ENCODE assay signal across 13 cellular contexts in genomic region chr1:1862905-1863547, GRCh38. TPM values are rescaled to one million over a fixed set of nuclear protein-coding genes. Genes with fewer than 3 reads are reported as not detected.
DNase-seq lines count a peak whose midpoint lies in the region; FAIRE-seq and TF ChIP-seq lines count a peak whose summit lies in the region.
"Had no signal": no experiment of that assay in that cellular context is flagged by ENCODE, and none has a peak within 500 bp of the region (broad histone marks: within the 10 kb centered on the region; RNA-seq: fewer than 3 reads in every experiment).

No MANE protein-coding gene starts in this region.

- no peaks in the 10 kb centered on the region for H3K9me3 Mint-ChIP-seq in activated naive CD4-positive, alpha-beta T cell treated with anti-CD3 and anti-CD28 coated beads, Interleukin-2, amount 10 ng/mL, durations not matched to agents 7 days and 5 days
- H3K9me3 Mint-ChIP-seq in stimulated activated naive CD8-positive, alpha-beta T cell treated with anti-CD3 and anti-CD28 coated beads, Interleukin-15, Interleukin-2, amounts not matched to agents 100 ng/mL and 50 ng/mL, for 24 hours = no peaks in the 10 kb centered on the region

- no peak for TF ChIP-seq EP300 in transverse colon (IDR thresholded peaks at IDR 0.05; ENCODE audit: low read depth)

- H3K27ac ChIP-seq in SU-DHL-6 (ENCODE audit: low read depth, low read length) (peak overlapping the region; percentile 64), keratinocyte (ENCODE audit: control insufficient read depth, insufficient read depth, low read length) (no peak overlapping the region), substantia nigra (ENCODE audit: low read depth, low read length, poor library complexity, severe bottlenecking) (no peak overlapping the region), transverse colon (no peak overlapping the region)

- peaks cover 39% of the 10 kb centered on the region for H3K4me1 Mint-ChIP-seq in activated naive CD4-positive, alpha-beta T cell treated with anti-CD3 and anti-CD28 coated beads, Interleukin-2, amount 10 ng/mL, durations not matched to agents 7 days and 5 days
- peaks cover 74% of the 10 kb centered on the region for H3K4me1 Mint-ChIP-seq in stimulated activated naive CD8-positive, alpha-beta T cell treated with anti-CD3 and anti-CD28 coated beads, Interleukin-15, Interleukin-2, amounts not matched to agents 100 ng/mL and 50 ng/mL, for 24 hours (ENCODE audit: low read depth)

- dilution Hi-C loops in keratinocyte (cut with MboI; ENCODE audit: extremely low pct_ligation_motif_present, low sequenced_read_pairs) = no loop called here

- H3K9ac ChIP-seq in SU-DHL-6 (ENCODE audit: low read length) (peak overlapping the region; percentile 7; the same call in 1 of the 2 replicates), keratinocyte (ENCODE audit: control insufficient read depth, extremely low read depth, insufficient read depth, low read length) (no peak overlapping the region)

- H3K4me3 ChIP-seq in SU-DHL-6 (ENCODE audit: insufficient read depth, low read length, poor library complexity, severe bottlenecking) (no peak overlapping the region), keratinocyte (ENCODE audit: control insufficient read depth in 2 of 3, extremely low read depth in 1 of 3, insufficient read depth in 2 of 3, low read depth in 1 of 3, low read length in 3 of 3) (no peak overlapping the region), transverse colon (no peak overlapping the region)

- H3K27me3 Mint-ChIP-seq in activated naive CD4-positive, alpha-beta T cell treated with anti-CD3 and anti-CD28 coated beads, Interleukin-2, amount 10 ng/mL, durations not matched to agents 7 days and 5 days = no peaks in the 10 kb centered on the region
- H3K27me3 Mint-ChIP-seq in stimulated activated naive CD8-positive, alpha-beta T cell treated with anti-CD3 and anti-CD28 coated beads, Interleukin-15, Interleukin-2, amounts not matched to agents 100 ng/mL and 50 ng/mL, for 24 hours = no peaks in the 10 kb centered on the region

- peaks cover 3% of the 10 kb centered on the region for H3K9me1 ChIP-seq in keratinocyte (ENCODE audit: control insufficient read depth, extremely low read depth, insufficient read depth, low read length)

- H3K79me2 ChIP-seq in SU-DHL-6 (ENCODE audit: insufficient read depth, low read length) (peaks cover 100% of the 10 kb centered on the region), keratinocyte (ENCODE audit: control insufficient read depth, insufficient read depth, low read length) (peaks cover 99% of the 10 kb centered on the region)

- in situ Hi-C loops in transverse colon (cut with MboI; ENCODE audit: low pct_ligation_motif_present in 1 of 4, low pct_unique_long_range_greater_than_20kb in 1 of 4, low sequenced_read_pairs in 3 of 4) = no loop called here

- no peaks in the 10 kb centered on the region for H3K36me3 ChIP-seq in SU-DHL-6 (ENCODE audit: low read length)
- peaks cover 1 to 9% of the 10 kb centered on the region in 2 experiments for H3K36me3 ChIP-seq in keratinocyte (ENCODE audit: control insufficient read depth in 2 of 2, extremely low read depth in 1 of 2, insufficient read depth in 2 of 2, low read length in 2 of 2)
- no peaks in the 10 kb centered on the region for H3K36me3 ChIP-seq in transverse colon

- TF ChIP-seq CTCF in SU-DHL-6 (IDR thresholded peaks at IDR 0.05; ENCODE audit: insufficient read depth, low read length, poor library complexity, severe bottlenecking) (no peak), keratinocyte (optimal IDR thresholded peaks at IDR 0.05 in 1 of 3, IDR thresholded peaks at IDR 0.05 in 1 of 3, conservative IDR thresholded peaks at IDR 0.05 in 1 of 3; ENCODE audit: extremely low read depth in 1 of 3, insufficient read depth in 2 of 3, low read length in 3 of 3) (no peak), transverse colon (IDR thresholded peaks at IDR 0.05) (no peak)

- peaks cover 17% of the 10 kb centered on the region for H3K36me3 Mint-ChIP-seq in activated naive CD4-positive, alpha-beta T cell treated with anti-CD3 and anti-CD28 coated beads, Interleukin-2, amount 10 ng/mL, durations not matched to agents 7 days and 5 days
- H3K36me3 Mint-ChIP-seq in stimulated activated naive CD8-positive, alpha-beta T cell treated with anti-CD3 and anti-CD28 coated beads, Interleukin-15, Interleukin-2, amounts not matched to agents 100 ng/mL and 50 ng/mL, for 24 hours (ENCODE audit: low read depth) = peaks cover 24% of the 10 kb centered on the region

- H3K9me3 ChIP-seq in SU-DHL-6 (ENCODE audit: insufficient read depth, low read length) (no peaks in the 10 kb centered on the region), keratinocyte (ENCODE audit: control insufficient read depth, low read depth, low read length) (no peaks in the 10 kb centered on the region), transverse colon (no peaks in the 10 kb centered on the region)

- peaks cover 29% of the 10 kb centered on the region for H3F3A ChIP-seq in SU-DHL-6 (ENCODE audit: insufficient read depth)

- 50 to 59% methylated on average over 2 to 6 of the region's 6 CpGs for WGBS in transverse colon (ENCODE audit: low coverage in 1 of 2), 2 donors

- DNase-seq in activated naive CD4-positive, alpha-beta T cell treated with anti-CD3 and anti-CD28 coated beads, Interleukin-2, amount 10 ng/mL, durations not matched to agents 7 days and 5 days = no peak
- DNase-seq in activated naive CD4-positive, alpha-beta T cell treated with anti-CD3 and anti-CD28 coated beads, Interleukin-2, amount 50 U/mL, for 16 hours = no peak
- DNase-seq in keratinocyte (ENCODE audit: low read depth, low spot score) (no peak), substantia nigra (lab: John Stamatoyannopoulos, UW) (no peak), RKO (ENCODE audit: low spot score) (no peak), transverse colon (no peak)
- DNase-seq: C1 segment of cervical spinal cord, cerebellar nuclear complex, NCI-H1694, nucleus accumbens had no signal

- H3K4me2 ChIP-seq in SU-DHL-6 (ENCODE audit: low read depth, low read length, poor library complexity, severe bottlenecking) = peak overlapping the region; percentile 36
- H3K4me2 ChIP-seq in keratinocyte (ENCODE audit: control insufficient read depth, extremely low read depth, insufficient read depth, low read depth, low read length) = no peak overlapping the region

- H3K27me3 ChIP-seq in SU-DHL-6 (ENCODE audit: low read length) = no peaks in the 10 kb centered on the region
- H3K27me3 ChIP-seq in keratinocyte (ENCODE audit: control insufficient read depth, extremely low read depth, insufficient read depth, low read length) = no peaks in the 10 kb centered on the region
- no peaks in the 10 kb centered on the region for H3K27me3 ChIP-seq in transverse colon

- intact Hi-C loops in transverse colon (cut with DNase I; ENCODE audit: low total_unique reads) = no loop called here

- H3K27ac Mint-ChIP-seq in activated naive CD4-positive, alpha-beta T cell treated with anti-CD3 and anti-CD28 coated beads, Interleukin-2, amount 10 ng/mL, durations not matched to agents 7 days and 5 days = peak overlapping the region; percentile 67
- H3K27ac Mint-ChIP-seq in stimulated activated naive CD8-positive, alpha-beta T cell treated with anti-CD3 and anti-CD28 coated beads, Interleukin-15, Interleukin-2, amounts not matched to agents 100 ng/mL and 50 ng/mL, for 24 hours = peak overlapping the region; percentile 79

- peaks cover 24% of the 10 kb centered on the region for H4K20me1 ChIP-seq in SU-DHL-6 (ENCODE audit: low read depth, low read length)
- H4K20me1 ChIP-seq in keratinocyte (ENCODE audit: control insufficient read depth, extremely low read depth, insufficient read depth, low read length) = peaks cover 62% of the 10 kb centered on the region

- CTCF ChIA-PET in activated naive CD4-positive, alpha-beta T cell treated with anti-CD3 and anti-CD28 coated beads, Interleukin-2, amount 10 ng/mL, durations not matched to agents 7 days and 5 days (lab: Charles Lee) = no interaction called here

- H3K9me2 ChIP-seq in SU-DHL-6 (replicated peaks; ENCODE audit: insufficient read depth, low read length) = no peaks in the 10 kb centered on the region

- H2AFZ ChIP-seq in SU-DHL-6 (ENCODE audit: low read depth, low read length, severe bottlenecking) (no peak overlapping the region), keratinocyte (ENCODE audit: control insufficient read depth, low read length) (no peak overlapping the region)

- H3K4me3 Mint-ChIP-seq in activated naive CD4-positive, alpha-beta T cell treated with anti-CD3 and anti-CD28 coated beads, Interleukin-2, amount 10 ng/mL, durations not matched to agents 7 days and 5 days = no peak overlapping the region
- H3K4me3 Mint-ChIP-seq in stimulated activated naive CD8-positive, alpha-beta T cell treated with anti-CD3 and anti-CD28 coated beads, Interleukin-15, Interleukin-2, amounts not matched to agents 100 ng/mL and 50 ng/mL, for 24 hours = no peak overlapping the region

- peaks cover 26% of the 10 kb centered on the region for H3K4me1 ChIP-seq in keratinocyte (ENCODE audit: control insufficient read depth, extremely low read depth, insufficient read depth, low read length)
- H3K4me1 ChIP-seq in transverse colon = peaks cover 19 to 73% (median 60%) of the 10 kb centered on the region in 4 donors

- TF ChIP-seq POLR2A in transverse colon (IDR thresholded peaks at IDR 0.05) = no peak

- FAIRE-seq in keratinocyte (lab: Jason Lieb, UNC) = peak; percentile 9

RNA-seq across cellular contexts. Expression of gene GNB1, which starts 27.9 kb away (rescaled TPM):
- polyA plus RNA-seq in keratinocyte = 352 to 441 TPM (median 364 TPM) in 3 replicates
- polyA plus RNA-seq in keratinocyte (2011; ENCODE audit: low read depth) = 233 TPM
- polyA plus RNA-seq in keratinocyte (2011; cell fraction: cytosol; rRNA removed) = 438 and 465 TPM in 2 replicates
- 268 and 296 TPM in 2 replicates for polyA plus RNA-seq in keratinocyte (2011; cell fraction: nucleus; rRNA removed)
- polyA plus RNA-seq in keratinocyte (2012; ENCODE audit: low replicate concordance) = 230 and 477 TPM in 2 replicates
- 579 to 781 TPM (median 600 TPM) in 3 replicates for polyA minus RNA-seq in keratinocyte
- 406 TPM for polyA minus RNA-seq in keratinocyte (2011; cell fraction: cytosol; rRNA and poly(A)+ RNA removed)
- polyA minus RNA-seq in keratinocyte (2011; cell fraction: nucleus; rRNA and poly(A)+ RNA removed) = 112 and 177 TPM in 2 replicates
- total RNA-seq in transverse colon = 100 to 1,000 TPM; 123 to 191 (median 174) TPM

RNA-seq across cellular contexts. Expression of gene CALML6, which starts 52.0 kb away (rescaled TPM):
- 0.08 to 0.45 TPM in 2 of 3 replicates, not detected in the other for polyA plus RNA-seq in keratinocyte
- 0.26 TPM for polyA plus RNA-seq in keratinocyte (2011; ENCODE audit: low read depth)
- not detected in 2 replicates for polyA plus RNA-seq in keratinocyte (2011; cell fraction: cytosol; rRNA removed)
- 2.6 and 3.3 TPM in 2 replicates for polyA plus RNA-seq in keratinocyte (2011; cell fraction: nucleus; rRNA removed)
- polyA plus RNA-seq in keratinocyte (2012; ENCODE audit: low replicate concordance) = 0.11 and 0.71 TPM in 2 replicates
- 0.36 TPM in 1 of 3 replicates, not detected in the others for polyA minus RNA-seq in keratinocyte
- not detected for polyA minus RNA-seq in keratinocyte (2011; cell fraction: cytosol; rRNA and poly(A)+ RNA removed)
- polyA minus RNA-seq in keratinocyte (2011; cell fraction: nucleus; rRNA and poly(A)+ RNA removed) = 0.62 TPM in 1 of 2 replicates, not detected in the other
- total RNA-seq in transverse colon = under 1 TPM in 1 of 4 donors, not detected in 3; 0.48 TPM

RNA-seq across cellular contexts. Expression of gene TMEM52, which starts 56.1 kb away (rescaled TPM):
- polyA plus RNA-seq in keratinocyte = 0.10 to 0.35 TPM (median 0.10 TPM) in 3 replicates
- not detected for polyA plus RNA-seq in keratinocyte (2011; ENCODE audit: low read depth)
- polyA plus RNA-seq in keratinocyte (2011; cell fraction: cytosol; rRNA removed) = 0.14 and 0.17 TPM in 2 replicates
- 0.18 and 0.41 TPM in 2 replicates for polyA plus RNA-seq in keratinocyte (2011; cell fraction: nucleus; rRNA removed)
- polyA plus RNA-seq in keratinocyte (2012; ENCODE audit: low replicate concordance) = 0.17 and 0.31 TPM in 2 replicates
- polyA minus RNA-seq in keratinocyte = 2.0 TPM in 1 of 3 replicates, not detected in the others
- polyA minus RNA-seq in keratinocyte (2011; cell fraction: cytosol; rRNA and poly(A)+ RNA removed) = not detected
- not detected in 2 replicates for polyA minus RNA-seq in keratinocyte (2011; cell fraction: nucleus; rRNA and poly(A)+ RNA removed)
- 1 to 10 TPM in 3 of 4 donors, not detected in 1; 5.2 to 9.5 (median 5.3) TPM for total RNA-seq in transverse colon
- total RNA-seq: T-helper 2 cell treated with Interferon-gamma antibody and Interleukin-4, amounts not matched to agents 100 ng/mL and 5 ng/mL, for 36 hours had no signal
